In the genomic region with DNA sequence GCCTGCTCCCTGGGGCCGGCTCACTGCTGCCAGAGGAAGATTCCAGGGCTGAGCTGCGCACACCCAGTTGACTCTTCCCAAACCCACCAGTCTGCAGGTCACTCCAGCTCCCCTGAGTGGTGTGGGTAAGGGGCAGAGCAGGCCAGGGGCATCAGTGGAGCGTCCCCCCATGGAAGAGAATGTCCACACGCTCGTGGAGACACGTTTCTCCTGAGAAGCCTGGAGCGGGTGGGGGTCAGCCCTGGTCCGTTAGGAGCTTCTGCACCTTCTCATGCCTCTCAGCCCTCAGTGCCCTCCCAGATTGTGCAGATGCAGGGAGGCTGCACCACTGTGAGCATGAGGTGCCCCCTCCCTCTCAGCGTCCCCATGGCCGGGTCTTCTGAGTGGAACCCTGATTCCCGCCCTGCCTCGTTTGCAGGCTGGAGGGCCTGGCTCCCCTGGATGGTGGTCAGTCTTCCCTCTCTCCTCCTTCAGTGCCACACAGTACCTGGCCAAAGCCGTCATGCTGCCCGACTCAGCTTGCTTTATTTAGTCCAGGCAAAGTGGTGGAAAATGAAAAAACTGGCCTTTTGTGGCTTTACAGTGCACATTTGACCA, we compare ENCODE assay signal across 27 cellular contexts. TPM values are rescaled to one million over a fixed set of nuclear protein-coding genes. Genes with fewer than 3 reads are reported as not detected.
"Had no signal": no experiment of that assay in that cellular context is flagged by ENCODE, and none has a peak within 500 bp of the region (broad histone marks: within the 10 kb centered on the region; RNA-seq: fewer than 3 reads in every experiment).

No MANE protein-coding gene starts in this region.

- H3K27ac ChIP-seq: ascending aorta, body of pancreas, Peyer's patch, RWPE1, SJSA1, VCaP had no signal

- H3K27ac Mint-ChIP-seq: activated CD4-positive, alpha-beta memory T cell treated with anti-CD3 and anti-CD28 coated beads for 36 hours; activated CD4-positive, alpha-beta T cell treated with anti-CD3 and anti-CD28 coated beads, Interleukin-2, amount 10 ng/mL, durations not matched to agents 7 days and 5 days; activated naive CD4-positive, alpha-beta T cell treated with anti-CD3 and anti-CD28 coated beads, Interleukin-2, amount 50 U/mL, for 72 hours; activated naive CD8-positive, alpha-beta T cell treated with anti-CD3 and anti-CD28 coated beads, Interleukin-2, amount 50 U/mL, for 24 hours; T-helper 17 cell had no signal

- H3K4me3 Mint-ChIP-seq: activated CD4-positive, alpha-beta memory T cell treated with anti-CD3 and anti-CD28 coated beads for 36 hours; activated CD4-positive, alpha-beta T cell treated with anti-CD3 and anti-CD28 coated beads, Interleukin-2, amount 10 ng/mL, durations not matched to agents 7 days and 5 days; activated naive CD8-positive, alpha-beta T cell treated with anti-CD3 and anti-CD28 coated beads, Interleukin-2, amount 50 U/mL, for 24 hours; activated T-cell treated with anti-CD3 and anti-CD28 coated beads, Interleukin-2, amount 50 U/mL, for 4 hours; T-helper 17 cell had no signal

- H3K4me1 Mint-ChIP-seq: activated CD4-positive, alpha-beta T cell treated with anti-CD3 and anti-CD28 coated beads, Interleukin-2, amount 10 ng/mL, durations not matched to agents 7 days and 5 days; activated naive CD8-positive, alpha-beta T cell treated with anti-CD3 and anti-CD28 coated beads, Interleukin-2, amount 50 U/mL, for 24 hours; T-helper 17 cell had no signal

- H3K27me3 ChIP-seq: ascending aorta, body of pancreas, Peyer's patch, SJSA1 had no signal

- H3K36me3 ChIP-seq: ascending aorta, Peyer's patch had no signal

- H3K4me3 ChIP-seq: ascending aorta, body of pancreas, K562, Peyer's patch, SJSA1 had no signal

- DNase-seq: activated CD4-positive, alpha-beta memory T cell treated with anti-CD3 and anti-CD28 coated beads for 36 hours; activated CD4-positive, alpha-beta T cell treated with anti-CD3 and anti-CD28 coated beads, Interleukin-2, amount 10 ng/mL, durations not matched to agents 7 days and 5 days; activated CD4-positive, CD25-positive, alpha-beta regulatory T cell; activated CD8-positive, alpha-beta memory T cell treated with anti-CD3 and anti-CD28 coated beads for 24 hours; activated effector memory CD4-positive, alpha-beta T cell treated with anti-CD3 and anti-CD28 coated beads, Interleukin-2, amount 50 U/mL, for 16 hours; activated naive CD4-positive, alpha-beta T cell treated with Interleukin-2 at 50 U/mL for 16 hours; activated naive CD8-positive, alpha-beta T cell treated with anti-CD3 and anti-CD28 coated beads, Interleukin-2, amount 50 U/mL, for 24 hours; activated T-cell treated with anti-CD3 and anti-CD28 coated beads, Interleukin-2, amount 50 U/mL, for 4 hours; amniotic stem cell; body of pancreas; Karpas-422; NCI-H1105 treated with DMSO at 0.1 percent for 48 hours; NCI-H1436 treated with DMSO at 0.1 percent for 48 hours; NCI-H187; NCI-H2081; NCI-H446; NCI-H524; Peyer's patch; SHP77; T-helper 17 cell; T1000 had no signal

- H3K9me3 ChIP-seq: ascending aorta, body of pancreas, Peyer's patch, SJSA1 had no signal

- H3K27me3 Mint-ChIP-seq: activated CD4-positive, alpha-beta T cell treated with anti-CD3 and anti-CD28 coated beads, Interleukin-2, amount 10 ng/mL, durations not matched to agents 7 days and 5 days had no signal

- H3K9me3 Mint-ChIP-seq: activated CD4-positive, alpha-beta memory T cell treated with anti-CD3 and anti-CD28 coated beads for 36 hours; activated CD4-positive, alpha-beta T cell treated with anti-CD3 and anti-CD28 coated beads, Interleukin-2, amount 10 ng/mL, durations not matched to agents 7 days and 5 days; activated naive CD4-positive, alpha-beta T cell treated with anti-CD3 and anti-CD28 coated beads, Interleukin-2, amount 50 U/mL, for 72 hours; activated naive CD8-positive, alpha-beta T cell treated with anti-CD3 and anti-CD28 coated beads, Interleukin-2, amount 50 U/mL, for 24 hours; activated T-cell treated with anti-CD3 and anti-CD28 coated beads, Interleukin-2, amount 50 U/mL, for 4 hours had no signal

- H3K4me1 ChIP-seq: ascending aorta, body of pancreas, Peyer's patch, SJSA1 had no signal

- H3K36me3 Mint-ChIP-seq: activated CD4-positive, alpha-beta memory T cell treated with anti-CD3 and anti-CD28 coated beads for 36 hours; activated naive CD4-positive, alpha-beta T cell treated with anti-CD3 and anti-CD28 coated beads, Interleukin-2, amount 50 U/mL, for 72 hours had no signal

RNA-seq across cellular contexts. Expression of a gene that starts 37.0 kb away (rescaled TPM):
- total RNA-seq: activated CD4-positive, alpha-beta memory T cell treated with anti-CD3 and anti-CD28 coated beads for 36 hours; activated CD4-positive, alpha-beta T cell treated with anti-CD3 and anti-CD28 coated beads, Interleukin-2, amount 10 ng/mL, durations not matched to agents 7 days and 5 days; activated naive CD4-positive, alpha-beta T cell treated with anti-CD3 and anti-CD28 coated beads, Interleukin-2, amount 50 U/mL, for 72 hours; activated T-cell treated with anti-CD3 and anti-CD28 coated beads, Interleukin-2, amount 50 U/mL, for 4 hours; K562; T-helper 17 cell had no signal
- polyA plus RNA-seq: K562 had no signal
